ENCODE assay signal across 1 cellular context in the genomic region with DNA sequence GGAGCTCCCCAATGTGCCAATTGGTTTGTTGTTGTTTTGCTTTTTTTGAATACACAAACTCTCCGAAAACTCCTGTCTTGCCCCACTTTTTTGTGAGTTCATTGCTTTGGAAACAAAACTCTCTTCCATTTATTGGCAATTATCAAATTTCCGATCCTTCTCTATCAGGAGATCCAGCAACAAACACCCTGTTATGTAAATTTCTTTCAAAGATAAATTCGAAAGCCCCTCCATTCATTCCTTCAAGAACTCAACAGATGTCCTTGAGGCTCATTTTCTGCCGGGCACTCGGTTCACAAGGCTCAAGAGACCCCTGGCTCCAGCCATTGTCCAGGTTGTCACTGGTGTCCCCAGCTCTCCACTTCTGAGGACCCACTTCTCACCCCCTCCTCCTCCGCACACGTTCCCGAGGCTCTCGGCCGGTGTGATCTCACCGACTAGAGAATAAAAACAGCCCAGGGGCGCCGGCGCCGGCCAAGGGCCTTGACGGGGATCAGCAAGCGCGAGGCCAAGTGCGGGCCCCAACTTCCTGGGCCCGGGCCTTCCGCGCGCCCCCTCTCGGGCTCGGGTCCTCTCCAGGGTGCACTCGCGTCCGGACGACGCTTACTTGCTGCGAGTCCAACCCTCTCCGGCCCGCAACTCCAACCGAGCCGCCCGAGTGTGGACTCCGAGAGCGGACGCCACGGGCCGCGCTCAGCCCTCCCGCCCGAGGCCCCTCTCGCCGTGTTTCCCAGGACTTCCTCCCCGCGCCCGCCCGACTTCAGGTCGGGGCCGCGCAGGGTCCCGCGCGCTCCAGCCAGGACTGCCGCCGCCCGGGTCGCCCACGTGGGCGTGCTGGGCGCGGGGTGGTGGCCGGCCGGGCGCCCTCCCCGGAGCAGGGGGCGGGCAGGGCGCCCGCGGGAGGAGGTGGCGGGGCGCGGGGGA.
TF ChIP-seq lines count a peak whose summit lies in the region.

No MANE protein-coding gene starts in this region.

TF ChIP-seq in HepG2, 621 proteins besides CTCF, POLR2A, EP300 and RAD21 (continued from another document and continues in another):
- no peak for TF ChIP-seq CSRNP2 (CRISPR knock-in tag; conservative IDR thresholded peaks at IDR 0.05; ENCODE audit: low read depth)
- no peak for TF ChIP-seq ZNF180 (CRISPR knock-in tag; IDR thresholded peaks at IDR 0.05; ENCODE audit: borderline replicate concordance, low read depth)
- peak; percentile 82 for TF ChIP-seq ZNF430 (CRISPR knock-in tag; IDR thresholded peaks at IDR 0.05)
- no peak for TF ChIP-seq ZNF672 (CRISPR knock-in tag; IDR thresholded peaks at IDR 0.05)
- TF ChIP-seq XRCC5 (optimal IDR thresholded peaks at IDR 0.05; ENCODE audit: low read length), result peak; percentile 46
- TF ChIP-seq SATB2 (CRISPR knock-in tag; IDR thresholded peaks at IDR 0.05), result peak; percentile 53; the same call in 1 of the 2 replicates
- peak; percentile 79 for TF ChIP-seq ZNF18 (CRISPR knock-in tag; IDR thresholded peaks at IDR 0.05; ENCODE audit: insufficient replicate concordance)
- TF ChIP-seq, protein P1, sequence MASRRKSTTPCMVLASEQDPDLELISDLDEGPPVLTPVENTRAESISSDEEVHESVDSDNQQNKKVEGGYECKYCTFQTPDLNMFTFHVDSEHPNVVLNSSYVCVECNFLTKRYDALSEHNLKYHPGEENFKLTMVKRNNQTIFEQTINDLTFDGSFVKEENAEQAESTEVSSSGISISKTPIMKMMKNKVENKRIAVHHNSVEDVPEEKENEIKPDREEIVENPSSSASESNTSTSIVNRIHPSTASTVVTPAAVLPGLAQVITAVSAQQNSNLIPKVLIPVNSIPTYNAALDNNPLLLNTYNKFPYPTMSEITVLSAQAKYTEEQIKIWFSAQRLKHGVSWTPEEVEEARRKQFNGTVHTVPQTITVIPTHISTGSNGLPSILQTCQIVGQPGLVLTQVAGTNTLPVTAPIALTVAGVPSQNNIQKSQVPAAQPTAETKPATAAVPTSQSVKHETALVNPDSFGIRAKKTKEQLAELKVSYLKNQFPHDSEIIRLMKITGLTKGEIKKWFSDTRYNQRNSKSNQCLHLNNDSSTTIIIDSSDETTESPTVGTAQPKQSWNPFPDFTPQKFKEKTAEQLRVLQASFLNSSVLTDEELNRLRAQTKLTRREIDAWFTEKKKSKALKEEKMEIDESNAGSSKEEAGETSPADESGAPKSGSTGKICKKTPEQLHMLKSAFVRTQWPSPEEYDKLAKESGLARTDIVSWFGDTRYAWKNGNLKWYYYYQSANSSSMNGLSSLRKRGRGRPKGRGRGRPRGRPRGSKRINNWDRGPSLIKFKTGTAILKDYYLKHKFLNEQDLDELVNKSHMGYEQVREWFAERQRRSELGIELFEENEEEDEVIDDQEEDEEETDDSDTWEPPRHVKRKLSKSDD (CRISPR knock-in tag; IDR thresholded peaks at IDR 0.05; ENCODE audit: low read depth), result no peak
- TF ChIP-seq MTF2 (CRISPR knock-in tag; IDR thresholded peaks at IDR 0.05; ENCODE audit: borderline replicate concordance), result no peak
- no peak for TF ChIP-seq ESRRA (CRISPR knock-in tag; IDR thresholded peaks at IDR 0.05; ENCODE audit: low read depth)
- TF ChIP-seq CBX1 (IDR thresholded peaks at IDR 0.05; ENCODE audit: low read depth), result no peak
- TF ChIP-seq ZFP82 (CRISPR knock-in tag; IDR thresholded peaks at IDR 0.05; ENCODE audit: borderline replicate concordance), result no peak
- TF ChIP-seq ATAD3A (CRISPR knock-in tag; IDR thresholded peaks at IDR 0.05), result no peak
- no peak for TF ChIP-seq ZNF75D (CRISPR knock-in tag; IDR thresholded peaks at IDR 0.05; ENCODE audit: borderline replicate concordance)
- no peak for TF ChIP-seq NFIB (CRISPR knock-in tag; IDR thresholded peaks at IDR 0.05; ENCODE audit: borderline replicate concordance)
- TF ChIP-seq SCMH1 (CRISPR knock-in tag; IDR thresholded peaks at IDR 0.05; ENCODE audit: borderline replicate concordance), result no peak
- no peak for TF ChIP-seq AFF4 (CRISPR knock-in tag; IDR thresholded peaks at IDR 0.05)
- TF ChIP-seq NR2F2 (IDR thresholded peaks at IDR 0.05; ENCODE audit: borderline replicate concordance, low read depth), result no peak
- no peak for TF ChIP-seq TSC22D2 (CRISPR knock-in tag; IDR thresholded peaks at IDR 0.05; ENCODE audit: borderline replicate concordance)
- TF ChIP-seq, protein P2, sequence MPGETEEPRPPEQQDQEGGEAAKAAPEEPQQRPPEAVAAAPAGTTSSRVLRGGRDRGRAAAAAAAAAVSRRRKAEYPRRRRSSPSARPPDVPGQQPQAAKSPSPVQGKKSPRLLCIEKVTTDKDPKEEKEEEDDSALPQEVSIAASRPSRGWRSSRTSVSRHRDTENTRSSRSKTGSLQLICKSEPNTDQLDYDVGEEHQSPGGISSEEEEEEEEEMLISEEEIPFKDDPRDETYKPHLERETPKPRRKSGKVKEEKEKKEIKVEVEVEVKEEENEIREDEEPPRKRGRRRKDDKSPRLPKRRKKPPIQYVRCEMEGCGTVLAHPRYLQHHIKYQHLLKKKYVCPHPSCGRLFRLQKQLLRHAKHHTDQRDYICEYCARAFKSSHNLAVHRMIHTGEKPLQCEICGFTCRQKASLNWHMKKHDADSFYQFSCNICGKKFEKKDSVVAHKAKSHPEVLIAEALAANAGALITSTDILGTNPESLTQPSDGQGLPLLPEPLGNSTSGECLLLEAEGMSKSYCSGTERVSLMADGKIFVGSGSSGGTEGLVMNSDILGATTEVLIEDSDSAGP (CRISPR knock-in tag; IDR thresholded peaks at IDR 0.05; ENCODE audit: borderline replicate concordance), result peak; percentile 62; the same call in 1 of the 2 replicates
- TF ChIP-seq ZSCAN12 (CRISPR knock-in tag; IDR thresholded peaks at IDR 0.05), result no peak
- no peak for TF ChIP-seq SIN3B (IDR thresholded peaks at IDR 0.05; ENCODE audit: low read length)
- peak; percentile 81 for TF ChIP-seq MXD1 (CRISPR knock-in tag; IDR thresholded peaks at IDR 0.05)
- TF ChIP-seq ZNF296 (CRISPR knock-in tag; conservative IDR thresholded peaks at IDR 0.05), result no peak
- no peak; the same call in 1 of the 2 replicates for TF ChIP-seq ZNF547 (CRISPR knock-in tag; IDR thresholded peaks at IDR 0.05)
- no peak for TF ChIP-seq ZNF839 (CRISPR knock-in tag; IDR thresholded peaks at IDR 0.05; ENCODE audit: borderline replicate concordance)
- no peak for TF ChIP-seq SP1 (IDR thresholded peaks at IDR 0.05)
- 0 out of 2 replicates have a peak, but pooled peaks have one; percentile 33 for TF ChIP-seq SP1 (CRISPR knock-in tag; IDR thresholded peaks at IDR 0.05)
- no peak for TF ChIP-seq GMEB2 (CRISPR knock-in tag; IDR thresholded peaks at IDR 0.05; ENCODE audit: low read depth)
- no peak for TF ChIP-seq SIN3A (IDR thresholded peaks at IDR 0.05; ENCODE audit: borderline replicate concordance, low read depth, low read length)
- TF ChIP-seq ZNF484 (CRISPR knock-in tag; IDR thresholded peaks at IDR 0.05; ENCODE audit: borderline replicate concordance, low read depth), result no peak
- TF ChIP-seq ZNF441 (CRISPR knock-in tag; IDR thresholded peaks at IDR 0.05; ENCODE audit: borderline replicate concordance), result peak; percentile 59; the same call in 1 of the 2 replicates
- no peak for TF ChIP-seq PPARG (CRISPR knock-in tag; conservative IDR thresholded peaks at IDR 0.05)
- peak; percentile 73; the same call in 1 of the 2 replicates for TF ChIP-seq KDM2A (CRISPR knock-in tag; IDR thresholded peaks at IDR 0.05; ENCODE audit: borderline replicate concordance, low read depth)
- no peak for TF ChIP-seq TMF1 (CRISPR knock-in tag; IDR thresholded peaks at IDR 0.05; ENCODE audit: low read depth)
- TF ChIP-seq ARID2 (CRISPR knock-in tag; IDR thresholded peaks at IDR 0.05; ENCODE audit: borderline replicate concordance), result no peak
- TF ChIP-seq PHF5A (CRISPR knock-in tag; IDR thresholded peaks at IDR 0.05; ENCODE audit: low read depth, unreplicated experiment), result no peak
- no peak for TF ChIP-seq ZNF850 (CRISPR knock-in tag; conservative IDR thresholded peaks at IDR 0.05)
- TF ChIP-seq, protein P3, sequence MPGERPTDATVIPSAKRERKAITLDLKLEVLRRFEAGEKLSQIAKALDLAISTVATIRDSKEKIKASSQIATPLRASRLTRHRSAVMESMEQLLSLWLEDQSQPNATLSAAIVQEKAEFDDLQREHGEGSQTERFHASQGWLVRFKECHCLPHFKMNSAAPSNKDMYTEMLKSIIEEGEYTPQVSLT (CRISPR knock-in tag; IDR thresholded peaks at IDR 0.05; ENCODE audit: borderline replicate concordance, low read depth), result no peak
- no peak; the same call in 1 of the 2 replicates for TF ChIP-seq ZNF776 (CRISPR knock-in tag; IDR thresholded peaks at IDR 0.05)
- peak; percentile 78 for TF ChIP-seq GABPB1 (CRISPR knock-in tag; IDR thresholded peaks at IDR 0.05)
- TF ChIP-seq HINFP (CRISPR knock-in tag; IDR thresholded peaks at IDR 0.05; ENCODE audit: low read depth), result no peak
- no peak for TF ChIP-seq MZF1 (CRISPR knock-in tag; IDR thresholded peaks at IDR 0.05; ENCODE audit: borderline replicate concordance)
- peak; percentile 29; the same call in 1 of the 2 replicates for TF ChIP-seq RARA (CRISPR knock-in tag; IDR thresholded peaks at IDR 0.05)
- no peak for TF ChIP-seq ZNF572 (CRISPR knock-in tag; IDR thresholded peaks at IDR 0.05)
- no peak for TF ChIP-seq PAX8 (CRISPR knock-in tag; IDR thresholded peaks at IDR 0.05; ENCODE audit: borderline replicate concordance)
- TF ChIP-seq RNF2 (conservative IDR thresholded peaks at IDR 0.05; ENCODE audit: low read depth), result no peak
- no peak for TF ChIP-seq CHD4 (IDR thresholded peaks at IDR 0.05; ENCODE audit: borderline replicate concordance, low read length)
- no peak for TF ChIP-seq ZNF3 (CRISPR knock-in tag; IDR thresholded peaks at IDR 0.05)
